8 cellular contexts compared by ENCODE assay signal in genomic region chr20:19758888-19759331, GRCh38. TPM values are rescaled to one million over a fixed set of nuclear protein-coding genes. Genes with fewer than 3 reads are reported as not detected.
DNase-seq lines count a peak whose midpoint lies in the region; ATAC-seq and TF ChIP-seq lines count a peak whose summit lies in the region.

No MANE protein-coding gene starts in this region.

- in situ Hi-C loops in Panc1 (cut with HindIII; ENCODE audit: low pct_unique_long_range_greater_than_20kb, low sequenced_read_pairs), result no loop called here

- peak overlapping the region; percentile 81 for H3K4me3 ChIP-seq in Caco-2 (ENCODE audit: low read depth, low read length)
- H3K4me3 ChIP-seq in Panc1 (ENCODE audit: low read depth in 2 of 2, low read length in 2 of 2), result peak overlapping the region; percentile 88 to 91
- peak overlapping the region; percentile 93 for H3K4me3 ChIP-seq in fibroblast of the aortic adventitia (ENCODE audit: low read depth, low read length)

- DNase-seq in Caco-2, result peak; percentile 81
- DNase-seq in Panc1 (ENCODE audit: low read depth, low spot score), result no peak
- DNase-seq in fibroblast of the aortic adventitia (ENCODE audit: low read depth), result peak; percentile 39
- DNase-seq in naive B cell, result peak; percentile 9
- DNase-seq in activated CD4-positive, alpha-beta T cell treated with anti-CD3 and anti-CD28 coated beads, Interleukin-2, amount 50 U/mL, for 4 hours, result no peak
- DNase-seq in stimulated activated CD4-positive, alpha-beta T cell treated with anti-CD3 and anti-CD28 coated beads, Interleukin-1b, Interleukin-23, amount 100 ng/mL, for 48 hours, result no peak

- peaks cover 9% of the 10 kb centered on the region for H3K36me3 Mint-ChIP-seq in Caco-2 (ENCODE audit: insufficient read depth, unreplicated experiment)
- peaks cover 0 to 10% of the 10 kb centered on the region in 2 donors for H3K36me3 Mint-ChIP-seq in naive B cell

- intact Hi-C loops in Caco-2 (cut with micrococcal nuclease; ENCODE audit: unreplicated experiment) (loop anchor here (1.0 to 2.0 kb wide), 5 partner anchors 8 to 71 kb away; no protein-coding TSS in a partner anchor), Panc1 (cut with micrococcal nuclease; ENCODE audit: unreplicated experiment) (no loop called here)

- peak overlapping the region; percentile 93 for H3K27ac ChIP-seq in Panc1 (ENCODE audit: low read length)

- H3K36me3 ChIP-seq in Caco-2 (ENCODE audit: control insufficient read depth, insufficient read depth, low read length) (no peaks in the 10 kb centered on the region), Panc1 (ENCODE audit: control insufficient read depth, insufficient read depth, low read length) (no peaks in the 10 kb centered on the region)

- H3K27ac Mint-ChIP-seq in Caco-2 (ENCODE audit: unreplicated experiment), result peak overlapping the region; percentile 96
- peak overlapping the region in 1 of 6 donors; percentile 75 for H3K27ac Mint-ChIP-seq in naive B cell

- no peak for TF ChIP-seq CTCF in Caco-2 (IDR thresholded peaks at IDR 0.05; ENCODE audit: insufficient read depth in 1 of 2, low read depth in 1 of 2, low read length in 1 of 2, severe bottlenecking in 1 of 2, unreplicated experiment in 1 of 2)
- TF ChIP-seq CTCF in Panc1 (IDR thresholded peaks at IDR 0.05), result no peak
- TF ChIP-seq CTCF in fibroblast of the aortic adventitia (IDR thresholded peaks at IDR 0.05; ENCODE audit: insufficient read depth, low read length), result no peak

- H3K27me3 ChIP-seq in Caco-2 (replicated peaks; ENCODE audit: control insufficient read depth, insufficient read depth, low read length) (no peaks in the 10 kb centered on the region), Panc1 (ENCODE audit: control insufficient read depth, insufficient read depth, low read length) (no peaks in the 10 kb centered on the region)

- peak; percentile 58 for ATAC-seq in Panc1
- ATAC-seq in naive B cell (ENCODE audit: low read depth in 2 of 2), result peak; percentile 35 to 53
- no peak for ATAC-seq in GM18870 (IDR thresholded peaks at IDR 0.05; ENCODE audit: unreplicated experiment)
- ATAC-seq in GM19463 (IDR thresholded peaks at IDR 0.05; ENCODE audit: unreplicated experiment), result no peak

- H3K4me1 Mint-ChIP-seq in Caco-2 (ENCODE audit: low read depth, unreplicated experiment) (peaks cover 46% of the 10 kb centered on the region), naive B cell (peaks cover 6 to 18% (median 14%) of the 10 kb centered on the region in 3 donors)

- peak overlapping the region; percentile 97 for H3K4me3 Mint-ChIP-seq in Caco-2 (ENCODE audit: unreplicated experiment)
- H3K4me3 Mint-ChIP-seq in naive B cell, result peak overlapping the region; percentile 83 to 92 (median 87)

- H3K27me3 Mint-ChIP-seq in Caco-2 (ENCODE audit: insufficient read depth, unreplicated experiment), result no peaks in the 10 kb centered on the region
- H3K27me3 Mint-ChIP-seq in naive B cell, result peaks cover 36 to 59% (median 51%) of the 10 kb centered on the region in 3 donors

- H3K4me1 ChIP-seq in Caco-2, result peaks cover 8% of the 10 kb centered on the region
- H3K4me1 ChIP-seq in Panc1 (ENCODE audit: control insufficient read depth, insufficient read depth, low read length), result peaks cover 23% of the 10 kb centered on the region

- CTCF ChIA-PET in Caco-2 (lab: Charles Lee), result interaction anchor here (1.6 to 2.2 kb wide), 2 partner anchors 17 to 44 kb away, joined by 5 to 6 read pairs; no protein-coding TSS in a partner anchor
- CTCF ChIA-PET in Panc1 (lab: Charles Lee), result interaction anchor here (0.6 kb wide), 1 partner anchor 128 kb away, joined by 6 read pairs; no protein-coding TSS in a partner anchor

- H3K9me3 ChIP-seq in Caco-2 (no peaks in the 10 kb centered on the region), Panc1 (ENCODE audit: control insufficient read depth, insufficient read depth, low read depth, low read length) (no peaks in the 10 kb centered on the region)

- H3K9me3 Mint-ChIP-seq in Caco-2 (ENCODE audit: unreplicated experiment) (no peaks in the 10 kb centered on the region), naive B cell (no peaks in the 10 kb centered on the region)

- BruUV-seq in Caco-2 (replicated peaks; lab: Mats Ljungman, UMichigan), result no TSS peak
- no TSS peak for BruUV-seq in Panc1 (replicated peaks; lab: Mats Ljungman, UMichigan)

- POLR2A ChIA-PET in Caco-2 (lab: Charles Lee) (interaction anchor here (1.7 kb wide), 1 partner anchor 8 kb away, joined by 7 read pairs; no protein-coding TSS in a partner anchor), Panc1 (lab: Charles Lee) (interaction anchor here (0.8 to 1.0 kb wide), 2 partner anchors 218 to 235 kb away, joined by 3 read pairs; no protein-coding TSS in a partner anchor)

RNA-seq across cellular contexts. Expression of gene RIN2, which starts 0.9 kb away (rescaled TPM):
- total RNA-seq in Caco-2 (2022) (35.2 and 36.7 TPM in 2 replicates), Panc1 (2021; ENCODE audit: unreplicated experiment) (25.0 TPM), fibroblast of the aortic adventitia (ENCODE audit: low replicate concordance) (36.6 and 61.1 TPM in 2 replicates)
- 13.8 TPM for polyA plus RNA-seq in Panc1 (2012; ENCODE audit: insufficient read length)
- polyA plus RNA-seq in naive B cell (ENCODE audit: low read depth in 6 of 6), result not detected

Comparison
In these comparisons a context has a peak if more than half of its experiments do, and no peak if none do; other contexts are left out.
1. DNase-seq: peak in Caco-2 (2 of 2), fibroblast of the aortic adventitia (single experiment) and naive B cell (single experiment); none in Panc1 (single experiment), activated CD4-positive, alpha-beta T cell treated with anti-CD3 and anti-CD28 coated beads, Interleukin-2, amount 50 U/mL, for 4 hours (0 of 2) and stimulated activated CD4-positive, alpha-beta T cell treated with anti-CD3 and anti-CD28 coated beads, Interleukin-1b, Interleukin-23, amount 100 ng/mL, for 48 hours (single experiment).
2. ATAC-seq: peak in Panc1 (single experiment) and naive B cell (2 of 2); none in GM18870 (single experiment) and GM19463 (single experiment).
3. Peak in every context shown above with its lines, with median percentiles within 50 percentile points of each other: H3K4me3 ChIP-seq.